ENCODE assay signal across 27 cellular contexts in the genomic region with DNA sequence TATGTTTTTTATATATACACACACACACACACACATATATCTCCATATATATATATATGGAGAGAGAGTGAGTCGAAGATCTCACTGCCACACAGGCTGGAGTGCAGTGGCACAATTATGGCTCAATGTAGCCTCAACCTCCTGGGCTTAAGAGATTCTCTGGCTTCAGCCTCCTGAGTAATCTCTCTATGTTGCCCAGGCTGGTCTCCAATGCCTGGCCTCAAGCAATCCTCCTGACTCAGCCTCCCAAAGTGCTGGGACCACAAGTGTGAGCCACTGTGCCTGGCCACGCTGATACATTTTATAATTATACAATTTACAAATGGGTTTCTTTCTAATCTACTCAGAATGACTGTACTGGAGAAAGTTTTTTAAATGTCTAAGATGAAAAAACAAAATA.
"Had no signal": no experiment of that assay in that cellular context is flagged by ENCODE, and none has a peak within 500 bp of the region (broad histone marks: within the 10 kb centered on the region; RNA-seq: fewer than 3 reads in every experiment).

No MANE protein-coding gene starts in this region.

- H3K9me3 ChIP-seq: ascending aorta, breast epithelium, colonic mucosa, esophagus squamous epithelium, gastroesophageal sphincter had no signal

- H3K4me1 ChIP-seq: ascending aorta, breast epithelium, colonic mucosa, esophagus squamous epithelium, gastroesophageal sphincter had no signal

- ATAC-seq: gastroesophageal sphincter, T-helper 17 cell had no signal

- H3K4me3 Mint-ChIP-seq: activated CD4-positive, alpha-beta T cell treated with anti-CD3 and anti-CD28 coated beads, Interleukin-2, amount 10 ng/mL, durations not matched to agents 7 days and 5 days; activated naive CD4-positive, alpha-beta T cell treated with anti-CD3 and anti-CD28 coated beads, Interleukin-2, amount 10 ng/mL, durations not matched to agents 7 days and 5 days; activated naive CD8-positive, alpha-beta T cell treated with anti-CD3 and anti-CD28 coated beads, Interleukin-2, amount 10 ng/mL, durations not matched to agents 7 days and 5 days; activated T-cell treated with anti-CD3 and anti-CD28 coated beads, Interleukin-2, amount 50 U/mL, for 4 hours; brain; T-helper 17 cell; T-helper 2 cell treated with Interferon-gamma antibody and Interleukin-4, amounts not matched to agents 5 μg/mL and 100 μg/mL, for 36 hours had no signal

- H3K4me1 Mint-ChIP-seq: activated CD4-positive, alpha-beta T cell treated with anti-CD3 and anti-CD28 coated beads, Interleukin-2, amount 10 ng/mL, durations not matched to agents 7 days and 5 days; activated naive CD4-positive, alpha-beta T cell treated with anti-CD3 and anti-CD28 coated beads, Interleukin-2, amount 10 ng/mL, durations not matched to agents 7 days and 5 days; activated naive CD8-positive, alpha-beta T cell treated with anti-CD3 and anti-CD28 coated beads, Interleukin-2, amount 10 ng/mL, durations not matched to agents 7 days and 5 days had no signal

- H3K27me3 ChIP-seq: ascending aorta, breast epithelium, cardiac muscle cell, colonic mucosa, esophagus squamous epithelium, gastroesophageal sphincter had no signal

- H3K36me3 Mint-ChIP-seq: activated naive CD4-positive, alpha-beta T cell treated with anti-CD3 and anti-CD28 coated beads, Interleukin-2, amount 10 ng/mL, durations not matched to agents 7 days and 5 days; activated naive CD8-positive, alpha-beta T cell treated with anti-CD3 and anti-CD28 coated beads, Interleukin-2, amount 10 ng/mL, durations not matched to agents 7 days and 5 days; brain had no signal

- H3K27ac Mint-ChIP-seq: activated CD4-positive, alpha-beta T cell treated with anti-CD3 and anti-CD28 coated beads, Interleukin-2, amount 10 ng/mL, durations not matched to agents 7 days and 5 days; activated naive CD4-positive, alpha-beta T cell treated with anti-CD3 and anti-CD28 coated beads, Interleukin-2, amount 10 ng/mL, durations not matched to agents 7 days and 5 days; activated naive CD8-positive, alpha-beta T cell treated with anti-CD3 and anti-CD28 coated beads, Interleukin-2, amount 10 ng/mL, durations not matched to agents 7 days and 5 days; T-helper 17 cell; T-helper 2 cell treated with Interferon-gamma antibody and Interleukin-4, amounts not matched to agents 5 μg/mL and 100 μg/mL, for 36 hours had no signal

- H3K27me3 Mint-ChIP-seq: activated naive CD4-positive, alpha-beta T cell treated with anti-CD3 and anti-CD28 coated beads, Interleukin-2, amount 10 ng/mL, durations not matched to agents 7 days and 5 days; brain had no signal

- H3K9me3 Mint-ChIP-seq: activated CD4-positive, alpha-beta T cell treated with anti-CD3 and anti-CD28 coated beads, Interleukin-2, amount 10 ng/mL, durations not matched to agents 7 days and 5 days; activated naive CD4-positive, alpha-beta T cell treated with anti-CD3 and anti-CD28 coated beads, Interleukin-2, amount 10 ng/mL, durations not matched to agents 7 days and 5 days; activated naive CD8-positive, alpha-beta T cell treated with anti-CD3 and anti-CD28 coated beads, Interleukin-2, amount 10 ng/mL, durations not matched to agents 7 days and 5 days; activated T-cell treated with anti-CD3 and anti-CD28 coated beads, Interleukin-2, amount 50 U/mL, for 4 hours; brain; T-helper 2 cell treated with Interferon-gamma antibody and Interleukin-4, amounts not matched to agents 5 μg/mL and 100 μg/mL, for 36 hours had no signal

- H3K27ac ChIP-seq: ascending aorta, breast epithelium, cardiac muscle cell, colonic mucosa, epithelial cell of prostate, esophagus squamous epithelium, gastroesophageal sphincter had no signal

- H3K4me3 ChIP-seq: ascending aorta, breast epithelium, cardiac muscle cell, colonic mucosa, esophagus squamous epithelium, gastroesophageal sphincter had no signal

- DNase-seq: activated CD4-positive, alpha-beta T cell treated with anti-CD3 and anti-CD28 coated beads for 4 hours; activated CD4-positive, alpha-beta T cell treated with anti-CD3 and anti-CD28 coated beads, Interleukin-2, amount 10 ng/mL, durations not matched to agents 7 days and 5 days; activated CD4-positive, alpha-beta T cell treated with anti-CD3 and anti-CD28 coated beads, Interleukin-2, amount 50 U/mL, for 48 hours; activated CD4-positive, CD25-positive, alpha-beta regulatory T cell; activated CD4-positive, CD25-positive, alpha-beta regulatory T cell treated with anti-CD3 and anti-CD28 coated beads, Interleukin-2, amount 50 U/mL, for 72 hours; activated gamma-delta T cell; activated naive CD4-positive, alpha-beta T cell treated with anti-CD3 and anti-CD28 coated beads, Interleukin-2, amount 10 ng/mL, durations not matched to agents 7 days and 5 days; activated naive CD8-positive, alpha-beta T cell treated with anti-CD3 and anti-CD28 coated beads, Interleukin-2, amount 10 ng/mL, durations not matched to agents 7 days and 5 days; activated T-cell treated with anti-CD3 and anti-CD28 coated beads, Interleukin-2, amount 50 U/mL, for 4 hours; central memory CD4-positive, alpha-beta T cell; cerebellar nuclear complex; colonic mucosa; effector CD8-positive, alpha-beta T cell; esophagus squamous epithelium; foreskin melanocyte; head of caudate nucleus; hippocampal formation; T-helper 1 cell; T-helper 17 cell; T1000 had no signal

- H3K36me3 ChIP-seq: ascending aorta, breast epithelium, cardiac muscle cell, colonic mucosa, esophagus squamous epithelium, gastroesophageal sphincter had no signal
